In genomic region chr2:182817558-182817957, GRCh38 we compare ENCODE assay signal across 1 cellular context.
TF ChIP-seq lines count a peak whose summit lies in the region.

No MANE protein-coding gene starts in this region.

TF ChIP-seq in SK-N-SH, 30 proteins besides CTCF, POLR2A, EP300 and RAD21 (continued from another document):
- no peak for TF ChIP-seq REST (IDR thresholded peaks at IDR 0.05; ENCODE audit: low read depth, low read length)
